Comparison of ENCODE assay signal across 8 cellular contexts in genomic region chr17:82095777-82096708, GRCh38. TPM values are rescaled to one million over a fixed set of nuclear protein-coding genes. Genes with fewer than 3 reads are reported as not detected.
A peak's percentile ranks its signal among the peaks of the same experiment; 100 is the strongest.
DNase-seq lines count a peak whose midpoint lies in the region; ATAC-seq and TF ChIP-seq lines count a peak whose summit lies in the region.

No MANE protein-coding gene starts in this region.

- peak overlapping the region in 1 of 2 donors; percentile 92 for H3K9ac ChIP-seq in colonic mucosa (ENCODE audit: low read depth in 2 of 2, low read length in 2 of 2)

- H3K4me1 ChIP-seq in CD4-positive, CD25-positive, alpha-beta regulatory T cell (ENCODE audit: control insufficient read depth, insufficient read depth, low read length, poor library complexity, severe bottlenecking) = peaks cover 21% of the 10 kb centered on the region
- H3K4me1 ChIP-seq in colonic mucosa = peaks cover 23% of the 10 kb centered on the region

- no peaks in the 10 kb centered on the region for H3K27me3 Mint-ChIP-seq in CD4-positive, CD25-positive, alpha-beta regulatory T cell
- no peaks in the 10 kb centered on the region for H3K27me3 Mint-ChIP-seq in natural killer cell (ENCODE audit: low read depth in 2 of 2)

- H3K27me3 ChIP-seq in CD4-positive, CD25-positive, alpha-beta regulatory T cell (ENCODE audit: control insufficient read depth, insufficient read depth, low read length) = no peaks in the 10 kb centered on the region
- H3K27me3 ChIP-seq in MG63 (no peaks in the 10 kb centered on the region), colonic mucosa (no peaks in the 10 kb centered on the region)

- no peak overlapping the region for H3K4me3 ChIP-seq in CD4-positive, CD25-positive, alpha-beta regulatory T cell (ENCODE audit: low read depth, low read length)
- H3K4me3 ChIP-seq in MG63 = peak overlapping the region; percentile 84
- peak overlapping the region; percentile 97 for H3K4me3 ChIP-seq in colonic mucosa

- H3K4me1 Mint-ChIP-seq in CD4-positive, CD25-positive, alpha-beta regulatory T cell = peaks cover 0 to 13% (median 2%) of the 10 kb centered on the region in 4 donors
- H3K4me1 Mint-ChIP-seq in natural killer cell = peaks cover 0 to 4% of the 10 kb centered on the region in 2 donors

- peak overlapping the region; percentile 35 to 52 (median 42) for H3K4me3 Mint-ChIP-seq in CD4-positive, CD25-positive, alpha-beta regulatory T cell
- H3K4me3 Mint-ChIP-seq in natural killer cell = peak overlapping the region; percentile 59

- no peak overlapping the region for H3K27ac ChIP-seq in CD4-positive, CD25-positive, alpha-beta regulatory T cell (ENCODE audit: insufficient read depth, low read length, poor library complexity, severe bottlenecking)
- H3K27ac ChIP-seq in colonic mucosa = no peak overlapping the region

- H3K36me3 ChIP-seq in CD4-positive, CD25-positive, alpha-beta regulatory T cell (ENCODE audit: control insufficient read depth, insufficient read depth, low read length) = peaks cover 10% of the 10 kb centered on the region
- peaks cover 62% of the 10 kb centered on the region for H3K36me3 ChIP-seq in MG63
- H3K36me3 ChIP-seq in colonic mucosa = peaks cover 25% of the 10 kb centered on the region

- TF ChIP-seq CTCF in colonic mucosa (IDR thresholded peaks at IDR 0.05) = no peak
- no peak for TF ChIP-seq CTCF in natural killer cell (IDR thresholded peaks at IDR 0.05)

- ATAC-seq in CD4-positive, CD25-positive, alpha-beta regulatory T cell (ENCODE audit: low read depth in 2 of 2) = no peak
- ATAC-seq in natural killer cell = no peak
- ATAC-seq in HG02852 (IDR thresholded peaks at IDR 0.05; ENCODE audit: unreplicated experiment) = no peak
- ATAC-seq in HG03095 (IDR thresholded peaks at IDR 0.05; ENCODE audit: unreplicated experiment) = no peak

- H3K27ac Mint-ChIP-seq in CD4-positive, CD25-positive, alpha-beta regulatory T cell = no peak overlapping the region
- H3K27ac Mint-ChIP-seq in natural killer cell = no peak overlapping the region

- intact Hi-C loops in colonic mucosa (cut with DNase I) (no loop called here), natural killer cell (cut with micrococcal nuclease) (loop anchor here (10.0 kb wide), 1 partner anchor 221 kb away; the partner anchor contains the start of gene ARHGDIA)

- DNase-seq in CD4-positive, CD25-positive, alpha-beta regulatory T cell = no peak
- DNase-seq in MG63 (no peak), colonic mucosa (no peak), natural killer cell (no peak), nucleus accumbens (lab: John Stamatoyannopoulos, UW) (no peak)
- no peak for DNase-seq in activated CD4-positive, CD25-positive, alpha-beta regulatory T cell (lab: John Stamatoyannopoulos, UW)

- H3K9me3 ChIP-seq in CD4-positive, CD25-positive, alpha-beta regulatory T cell (ENCODE audit: control insufficient read depth in 2 of 2, low read length in 2 of 2) = no peaks in the 10 kb centered on the region
- no peaks in the 10 kb centered on the region for H3K9me3 ChIP-seq in MG63
- H3K9me3 ChIP-seq in colonic mucosa = no peaks in the 10 kb centered on the region

- no peaks in the 10 kb centered on the region for H3K9me3 Mint-ChIP-seq in CD4-positive, CD25-positive, alpha-beta regulatory T cell
- H3K9me3 Mint-ChIP-seq in natural killer cell = no peaks in the 10 kb centered on the region

- H3K36me3 Mint-ChIP-seq in CD4-positive, CD25-positive, alpha-beta regulatory T cell = no peaks in the 10 kb centered on the region
- H3K36me3 Mint-ChIP-seq in natural killer cell = no peaks in the 10 kb centered on the region

RNA-seq across cellular contexts. Expression of gene FASN, which starts 2.0 kb away (rescaled TPM):
- total RNA-seq in CD4-positive, CD25-positive, alpha-beta regulatory T cell = 153 TPM
- under 1 TPM; 0.23 to 0.93 (median 0.59) TPM for polyA plus RNA-seq in CD4-positive, CD25-positive, alpha-beta regulatory T cell
- total RNA-seq in MG63 (2014; rRNA removed; shearing (Covaris generic); ENCODE audit: low replicate concordance) = 112 and 125 TPM in 2 replicates
- total RNA-seq in colonic mucosa (100 to 1,000 TPM; 168 to 198 TPM), natural killer cell (10 to 100 TPM; 53.8 to 56.2 (median 54.0) TPM)

RNA-seq across cellular contexts. Expression of gene DUS1L, which starts 30.4 kb away (rescaled TPM):
- 128 TPM for total RNA-seq in CD4-positive, CD25-positive, alpha-beta regulatory T cell
- polyA plus RNA-seq in CD4-positive, CD25-positive, alpha-beta regulatory T cell = 10 to 100 TPM; 49.3 to 91.5 (median 62.3) TPM
- 104 and 123 TPM in 2 replicates for total RNA-seq in MG63 (2014; rRNA removed; shearing (Covaris generic); ENCODE audit: low replicate concordance)
- total RNA-seq in colonic mucosa (100 to 1,000 TPM; 113 to 253 TPM), natural killer cell (100 to 1,000 TPM; 122 to 144 (median 136) TPM)

RNA-seq across cellular contexts. Expression of gene GPS1, which starts 44.3 kb away (rescaled TPM):
- 87.5 TPM for total RNA-seq in CD4-positive, CD25-positive, alpha-beta regulatory T cell
- polyA plus RNA-seq in CD4-positive, CD25-positive, alpha-beta regulatory T cell = 100 to 1,000 TPM; 128 to 170 (median 162) TPM
- 103 and 181 TPM in 2 replicates for total RNA-seq in MG63 (2014; rRNA removed; shearing (Covaris generic); ENCODE audit: low replicate concordance)
- 100 to 1,000 TPM in 1 of 2 donors, 10 to 100 TPM in 1; 70.8 to 129 TPM for total RNA-seq in colonic mucosa
- 10 to 100 TPM; 78.9 to 87.6 (median 85.3) TPM for total RNA-seq in natural killer cell

RNA-seq across cellular contexts. Expression of gene RFNG, which starts 44.4 kb away (rescaled TPM):
- total RNA-seq in CD4-positive, CD25-positive, alpha-beta regulatory T cell = 35.1 TPM
- polyA plus RNA-seq in CD4-positive, CD25-positive, alpha-beta regulatory T cell = 1 to 10 TPM; 3.2 to 5.6 (median 4.4) TPM
- 41.2 and 41.6 TPM in 2 replicates for total RNA-seq in MG63 (2014; rRNA removed; shearing (Covaris generic); ENCODE audit: low replicate concordance)
- total RNA-seq in colonic mucosa = 10 to 100 TPM; 30.6 to 32.1 TPM
- total RNA-seq in natural killer cell = 10 to 100 TPM; 22.7 to 26.7 (median 23.2) TPM

RNA-seq across cellular contexts. Expression of gene DCXR, which starts 58.5 kb away (rescaled TPM):
- 96.9 TPM for total RNA-seq in CD4-positive, CD25-positive, alpha-beta regulatory T cell
- polyA plus RNA-seq in CD4-positive, CD25-positive, alpha-beta regulatory T cell = 100 to 1,000 TPM; 125 to 150 (median 131) TPM
- 44.0 and 73.1 TPM in 2 replicates for total RNA-seq in MG63 (2014; rRNA removed; shearing (Covaris generic); ENCODE audit: low replicate concordance)
- total RNA-seq in colonic mucosa (100 to 1,000 TPM; 115 to 183 TPM), natural killer cell (100 to 1,000 TPM in 2 of 3 donors, 10 to 100 TPM in 1; 93.9 to 171 (median 145) TPM)
